ENCODE assay signal across 7 cellular contexts in genomic region chr18:9825571-9826073, GRCh38.
DNase-seq lines count a peak whose midpoint lies in the region; TF ChIP-seq lines count a peak whose summit lies in the region.

No MANE protein-coding gene starts in this region.

- H3K36me3 ChIP-seq in thyroid gland, result no peaks in the 10 kb centered on the region

- no peaks in the 10 kb centered on the region for H3K27me3 ChIP-seq in thyroid gland

- DNase-seq in HuH-7.5 (ENCODE audit: low spot score), result peak; percentile 46
- DNase-seq in inferior parietal cortex (ENCODE audit: extremely low spot score), result peak; percentile 63
- peak in 1 of 2 donors; percentile 27 for DNase-seq in thyroid gland
- no peak for DNase-seq in occipital lobe (lab: John Stamatoyannopoulos, UW)
- no peak for DNase-seq in activated T-cell treated with anti-CD3 and anti-CD28 coated beads, Interleukin-2, amount 50 U/mL, for 48 hours
- no peak for DNase-seq in iPS-NIHi7 (ENCODE audit: extremely low spot score)

- peak overlapping the region; percentile 72 to 94 (median 94) for H3K27ac ChIP-seq in thyroid gland

- peaks cover 21 to 39% of the 10 kb centered on the region in 2 donors for H3K4me1 ChIP-seq in thyroid gland

- TF ChIP-seq CTCF in WI38 (IDR thresholded peaks at IDR 0.05; ENCODE audit: low read depth, low read length) (no peak), thyroid gland (IDR thresholded peaks at IDR 0.05) (no peak)

- intact Hi-C loops in thyroid gland (cut with DNase I), result no loop called here

- TF ChIP-seq POLR2A in thyroid gland (IDR thresholded peaks at IDR 0.05), result no peak

- WGBS in thyroid gland, 2 donors, result 57 to 61% methylated on average over 6 of the region's 6 CpGs

- H3K4me3 ChIP-seq in WI38 (ENCODE audit: low read depth, low read length), result 0 out of 2 replicates have a peak overlapping the region, but pooled peaks have one; percentile 21
- H3K4me3 ChIP-seq in thyroid gland (replicated peaks in 1 of 3), result no peak overlapping the region

- H3K9me3 ChIP-seq in thyroid gland, result no peaks in the 10 kb centered on the region

Comparison
In these comparisons a context has a peak if more than half of its experiments do, and no peak if none do; other contexts are left out.
1. DNase-seq: peak in HuH-7.5 (single experiment) and inferior parietal cortex (single experiment); none in occipital lobe (single experiment), activated T-cell treated with anti-CD3 and anti-CD28 coated beads, Interleukin-2, amount 50 U/mL, for 48 hours (0 of 2) and iPS-NIHi7 (single experiment).